In the genomic region with DNA sequence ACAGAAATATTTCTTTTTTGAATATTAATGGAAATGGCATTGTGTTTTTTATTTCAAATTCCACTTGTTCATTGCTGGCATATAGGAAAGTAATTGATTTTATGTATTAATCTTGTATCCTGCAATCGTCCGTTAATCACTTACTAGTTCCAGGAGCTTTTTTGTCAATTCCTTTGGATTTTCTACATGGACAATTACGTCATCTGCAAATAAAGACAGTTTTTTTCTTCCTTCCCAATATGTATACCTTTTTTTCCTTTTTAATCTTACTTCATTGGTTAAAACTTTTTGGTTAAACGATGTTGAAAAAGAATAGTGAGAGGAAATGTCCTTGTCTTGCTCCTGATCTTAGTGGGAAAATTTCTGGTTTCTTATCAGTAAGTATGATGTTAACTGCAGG, we compare ENCODE assay signal across 30 cellular contexts. TPM values are rescaled to one million over a fixed set of nuclear protein-coding genes. Genes with fewer than 3 reads are reported as not detected.
"Had no signal": no experiment of that assay in that cellular context is flagged by ENCODE, and none has a peak within 500 bp of the region (broad histone marks: within the 10 kb centered on the region; RNA-seq: fewer than 3 reads in every experiment).

No MANE protein-coding gene starts in this region.

- DNase-seq: stimulated activated CD4-positive, alpha-beta T cell treated with anti-CD3 and anti-CD28 coated beads, Interleukin-2, amount 100 ng/mL, for 48 hours; stimulated activated CD4-positive, alpha-beta T cell treated with anti-CD3 and anti-CD28 coated beads, Interleukin-4, amount 100 ng/mL, for 1 hour; stimulated activated CD4-positive, alpha-beta T cell treated with anti-CD3 and anti-CD28 coated beads, Interleukin-4, amount 100 ng/mL, for 24 hours; stimulated activated CD4-positive, alpha-beta T cell treated with anti-CD3 and anti-CD28 coated beads, Interleukin-4, amount 100 ng/mL, for 4 hours; stimulated activated CD8-positive, alpha-beta memory T cell treated with anti-CD3 and anti-CD28 coated beads, Interleukin-4, amount 100 ng/mL, for 48 hours; stimulated activated naive B cell treated with anti-CD40 and anti-IgM and Interleukin-4, amounts not matched to agents 10 μg/mL and 1 μg/mL and 100 μg/mL, for 72 hours; stimulated activated naive CD4-positive, alpha-beta T cell; stimulated activated naive CD4-positive, alpha-beta T cell treated with Interleukin-2 at 50 U/mL for 16 hours; stimulated activated naive CD8-positive, alpha-beta T cell treated with anti-CD3 and anti-CD28 coated beads, Interleukin-15, amount 100 ng/mL, for 72 hours; stimulated activated naive CD8-positive, alpha-beta T cell treated with anti-CD3 and anti-CD28 coated beads, Interleukin-15, Interleukin-2, amounts not matched to agents 100 U/mL and 50 U/mL, for 24 hours; stomach; substantia nigra; testis; thyroid gland; tibial artery; transverse colon; trophoblast cell; upper lobe of left lung; upper lobe of right lung; uterus had no signal

- H3K4me1 ChIP-seq: uterus had no signal

- ATAC-seq: stimulated activated effector memory CD8-positive, alpha-beta T cell treated with anti-CD3 and anti-CD28 coated beads, Interleukin-12 subunit alpha, Interleukin-12 subunit beta, amount 100 ng/mL, for 72 hours; stimulated activated memory B cell treated with anti-CD40 and anti-IgM and Interleukin-4, amounts not matched to agents 10 μg/mL and 1 μg/mL and 100 μg/mL, for 72 hours; stimulated activated naive B cell treated with anti-CD40 and anti-IgM and Interleukin-4, amounts not matched to agents 10 μg/mL and 1 μg/mL and 100 μg/mL, for 72 hours; stimulated activated naive CD8-positive, alpha-beta T cell treated with anti-CD3 and anti-CD28 coated beads, Interleukin-15, amount 100 ng/mL, for 72 hours; stimulated activated naive CD8-positive, alpha-beta T cell treated with anti-CD3 and anti-CD28 coated beads, Interleukin-15, Interleukin-2, amounts not matched to agents 100 U/mL and 50 U/mL, for 24 hours; upper lobe of right lung had no signal

- H3K4me3 ChIP-seq: stomach, suprapubic skin, testis, thoracic aorta, thyroid gland, tibial artery, tibial nerve, transverse colon, upper lobe of left lung, upper lobe of right lung, uterus, vagina had no signal

- H3K36me3 ChIP-seq: stomach, suprapubic skin, thoracic aorta, thyroid gland, tibial artery, tibial nerve, transverse colon, upper lobe of left lung, upper lobe of right lung, uterus, vagina had no signal

- FAIRE-seq: urothelium cell line had no signal

- H3K27ac ChIP-seq: stomach, suprapubic skin, testis, thoracic aorta, thyroid gland, tibial artery, tibial nerve, transverse colon, upper lobe of left lung, upper lobe of right lung, uterus, vagina had no signal

- H3K27me3 ChIP-seq: testis, thyroid gland, tibial nerve, transverse colon, upper lobe of left lung, uterus, vagina had no signal

- H3K9me3 ChIP-seq: stomach, suprapubic skin, testis, thoracic aorta, thyroid gland, tibial artery, tibial nerve, transverse colon, upper lobe of left lung, upper lobe of right lung, uterus, vagina had no signal

RNA-seq across cellular contexts. Expression of a gene that starts 1.5 kb away (rescaled TPM):
- total RNA-seq: stomach, thoracic aorta, thyroid gland, tibial nerve, ureter, vagina had no signal

RNA-seq across cellular contexts. Expression of a gene that starts 6.5 kb away (rescaled TPM):
- total RNA-seq: suprapubic skin, temporal lobe, testis, thoracic aorta, thyroid gland, tibial nerve, upper lobe of right lung, ureter, uterus, vagina had no signal
- polyA plus RNA-seq: stomach, urinary bladder had no signal
